Comparison of ENCODE assay signal across 29 cellular contexts in genomic region chr20:3452690-3453089, GRCh38. TPM values are rescaled to one million over a fixed set of nuclear protein-coding genes. Genes with fewer than 3 reads are reported as not detected.
DNase-seq lines count a peak whose midpoint lies in the region; ATAC-seq, FAIRE-seq and TF ChIP-seq lines count a peak whose summit lies in the region.
"Had no signal": no experiment of that assay in that cellular context is flagged by ENCODE, and none has a peak within 500 bp of the region (broad histone marks: within the 10 kb centered on the region; RNA-seq: fewer than 3 reads in every experiment).

No MANE protein-coding gene starts in this region.

- no peak overlapping the region for H3K4me3 Mint-ChIP-seq in activated naive CD4-positive, alpha-beta T cell treated with anti-CD3 and anti-CD28 coated beads for 36 hours
- H3K4me3 Mint-ChIP-seq: activated CD8-positive, alpha-beta T cell treated with anti-CD3 and anti-CD28 coated beads, Interleukin-2, amount 10 ng/mL, durations not matched to agents 7 days and 5 days; activated naive CD8-positive, alpha-beta T cell treated with anti-CD3 and anti-CD28 coated beads for 36 hours; HFFc6; T-helper 17 cell; type B pancreatic cell had no signal

- CTCF ChIA-PET in GM10248 (lab: Yijun Ruan, JAX), result interaction anchor here (0.6 to 1.9 kb wide), 4 partner anchors 8 to 20 kb away, joined by 3 to 9 read pairs (median 3); no protein-coding TSS in a partner anchor
- CTCF ChIA-PET in activated naive CD4-positive, alpha-beta T cell treated with anti-CD3 and anti-CD28 coated beads for 36 hours (lab: Charles Lee), result no interaction called here

- H3K9me3 Mint-ChIP-seq in activated naive CD4-positive, alpha-beta T cell treated with anti-CD3 and anti-CD28 coated beads for 36 hours, result no peaks in the 10 kb centered on the region
- H3K9me3 Mint-ChIP-seq: activated naive CD8-positive, alpha-beta T cell treated with anti-CD3 and anti-CD28 coated beads for 36 hours; HFFc6; type B pancreatic cell had no signal

- no peaks in the 10 kb centered on the region for H3K4me1 Mint-ChIP-seq in activated naive CD4-positive, alpha-beta T cell treated with anti-CD3 and anti-CD28 coated beads for 36 hours (ENCODE audit: low read depth)
- H3K4me1 Mint-ChIP-seq: activated naive CD8-positive, alpha-beta T cell treated with anti-CD3 and anti-CD28 coated beads for 36 hours; T-helper 17 cell had no signal

- intact Hi-C loops in activated naive CD4-positive, alpha-beta T cell treated with anti-CD3 and anti-CD28 coated beads for 36 hours (cut with micrococcal nuclease), result no loop called here

- no peak for ATAC-seq in HG02981 (IDR thresholded peaks at IDR 0.05; ENCODE audit: unreplicated experiment)
- ATAC-seq: activated CD8-positive, alpha-beta T cell treated with anti-CD3 and anti-CD28 coated beads, Interleukin-2, amount 10 ng/mL, durations not matched to agents 7 days and 5 days; esophagus mucosa; heart left ventricle; pancreas; T-helper 17 cell had no signal

- DNase-seq in GM10248 (ENCODE audit: extremely low spot score) (peak; percentile 37), HTR-8/SVneo (ENCODE audit: insufficient read length, low spot score) (no peak), RPMI8226 (peak; percentile 19), left kidney (ENCODE audit: low read depth, low spot score) (peak; percentile 12), NCI-H2171 treated with DMSO at 0.1 percent for 48 hours (lab: John Stamatoyannopoulos, UW) (no peak), NCI-H446 (lab: John Stamatoyannopoulos, UW) (no peak)
- DNase-seq in activated naive CD4-positive, alpha-beta T cell treated with anti-CD3 and anti-CD28 coated beads for 36 hours, result no peak
- DNase-seq: activated CD4-positive, alpha-beta T cell treated with anti-CD3 and anti-CD28 coated beads for 1 hour; activated CD8-positive, alpha-beta T cell treated with anti-CD3 and anti-CD28 coated beads, Interleukin-2, amount 10 ng/mL, durations not matched to agents 7 days and 5 days; activated effector memory CD4-positive, alpha-beta T cell treated with Interleukin-2 at 50 U/mL for 16 hours; activated naive CD8-positive, alpha-beta T cell treated with anti-CD3 and anti-CD28 coated beads for 36 hours; aorta; cortex of kidney; foreskin fibroblast; GDM1; heart left ventricle; HFFc6; MM.1S; NCI-H187; NCI-H2171; NCI-H524 treated with DMSO at 0.1 percent for 48 hours; pancreas; SK-N-SH; stimulated activated CD4-positive, alpha-beta T cell treated with anti-CD3 and anti-CD28 coated beads, Interleukin-2, amount 100 ng/mL, for 24 hours; T-helper 17 cell had no signal

- POLR2A ChIA-PET in GM10248 (lab: Yijun Ruan, JAX), result no interaction called here

- FAIRE-seq in HTR-8/SVneo (lab: Jason Lieb, UNC), result peak; percentile 57
- FAIRE-seq: GM18507, pancreas had no signal

- no peak overlapping the region for H3K27ac Mint-ChIP-seq in activated naive CD4-positive, alpha-beta T cell treated with anti-CD3 and anti-CD28 coated beads for 36 hours
- H3K27ac Mint-ChIP-seq: activated CD8-positive, alpha-beta T cell treated with anti-CD3 and anti-CD28 coated beads, Interleukin-2, amount 10 ng/mL, durations not matched to agents 7 days and 5 days; activated naive CD8-positive, alpha-beta T cell treated with anti-CD3 and anti-CD28 coated beads for 36 hours; HFFc6; T-helper 17 cell; type B pancreatic cell had no signal

- no peak for TF ChIP-seq CTCF in GM10248 (IDR thresholded peaks at IDR 0.05; ENCODE audit: control extremely low read depth, extremely low read depth, low read depth, missing control alignments)

- H3K36me3 Mint-ChIP-seq in activated naive CD4-positive, alpha-beta T cell treated with anti-CD3 and anti-CD28 coated beads for 36 hours (ENCODE audit: low read depth), result no peaks in the 10 kb centered on the region
- H3K36me3 Mint-ChIP-seq: activated naive CD8-positive, alpha-beta T cell treated with anti-CD3 and anti-CD28 coated beads for 36 hours; type B pancreatic cell had no signal

- no peaks in the 10 kb centered on the region for H3K27me3 Mint-ChIP-seq in activated naive CD4-positive, alpha-beta T cell treated with anti-CD3 and anti-CD28 coated beads for 36 hours (ENCODE audit: low read depth)
- H3K27me3 Mint-ChIP-seq: type B pancreatic cell had no signal

RNA-seq across cellular contexts. Expression of gene ATRN, which starts 18.1 kb away (rescaled TPM):
- 1 to 10 TPM; 5.1 TPM for total RNA-seq in activated naive CD4-positive, alpha-beta T cell treated with anti-CD3 and anti-CD28 coated beads for 36 hours

RNA-seq across cellular contexts. Expression of gene DNAAF9, which starts 45.2 kb away (rescaled TPM):
- under 1 TPM; 0.35 to 0.43 TPM for total RNA-seq in activated naive CD4-positive, alpha-beta T cell treated with anti-CD3 and anti-CD28 coated beads for 36 hours

Comparison
In these comparisons a context has a peak if more than half of its experiments do, and no peak if none do; other contexts are left out.
1. DNase-seq: peak in GM10248 (single experiment), RPMI8226 (single experiment) and left kidney (single experiment); none in HTR-8/SVneo (single experiment), activated naive CD4-positive, alpha-beta T cell treated with anti-CD3 and anti-CD28 coated beads for 36 hours (single experiment), NCI-H2171 treated with DMSO at 0.1 percent for 48 hours (single experiment) and NCI-H446 (0 of 2).